25 cellular contexts compared by ENCODE assay signal in genomic region chr9:92894711-92895362, GRCh38. TPM values are rescaled to one million over a fixed set of nuclear protein-coding genes. Genes with fewer than 3 reads are reported as not detected.
"Had no signal": no experiment of that assay in that cellular context is flagged by ENCODE, and none has a peak within 500 bp of the region (broad histone marks: within the 10 kb centered on the region; RNA-seq: fewer than 3 reads in every experiment).

No MANE protein-coding gene starts in this region.

- H3K9me3 ChIP-seq: heart right ventricle, left ventricle myocardium inferior, neutrophil, ovary, right atrium auricular region, tibial nerve, uterus had no signal

- H3K27ac Mint-ChIP-seq: nephron; progenitor cell of endocrine pancreas; stimulated activated effector memory CD8-positive, alpha-beta T cell treated with anti-CD3 and anti-CD28 coated beads, Interleukin-12 subunit alpha, Interleukin-12 subunit beta, amount 100 ng/mL, for 72 hours; stimulated activated naive CD8-positive, alpha-beta T cell treated with anti-CD3 and anti-CD28 coated beads, Interleukin-15, amount 100 ng/mL, for 72 hours; type B pancreatic cell had no signal

- H3K4me1 ChIP-seq: heart right ventricle, left ventricle myocardium inferior, right atrium auricular region, tibial nerve, uterus had no signal

- H3K36me3 ChIP-seq: heart right ventricle, left ventricle myocardium inferior, neutrophil, ovary, right atrium auricular region, tibial nerve, uterus had no signal

- DNase-seq: heart right ventricle; left ventricle myocardium inferior; mesendoderm; midbrain; naive thymus-derived CD8-positive, alpha-beta T cell; occipital lobe; ovary; stimulated activated CD4-positive, alpha-beta T cell treated with anti-CD3 and anti-CD28 coated beads, Interleukin-4, amount 100 ng/mL, for 24 hours; stimulated activated naive CD4-positive, alpha-beta T cell; stimulated activated naive CD8-positive, alpha-beta T cell treated with anti-CD3 and anti-CD28 coated beads, Interleukin-15, amount 100 ng/mL, for 72 hours; substantia nigra; uterus had no signal

- H3K27me3 Mint-ChIP-seq: naive thymus-derived CD8-positive, alpha-beta T cell; stimulated activated naive CD8-positive, alpha-beta T cell treated with anti-CD3 and anti-CD28 coated beads, Interleukin-15, amount 100 ng/mL, for 72 hours had no signal

- H3K4me3 Mint-ChIP-seq: naive thymus-derived CD8-positive, alpha-beta T cell; nephron; neural crest cell; stimulated activated effector memory CD8-positive, alpha-beta T cell treated with anti-CD3 and anti-CD28 coated beads, Interleukin-12 subunit alpha, Interleukin-12 subunit beta, amount 100 ng/mL, for 72 hours; stimulated activated naive CD8-positive, alpha-beta T cell treated with anti-CD3 and anti-CD28 coated beads, Interleukin-15, amount 100 ng/mL, for 72 hours; type B pancreatic cell had no signal

- H3K4me3 ChIP-seq: heart right ventricle, hepatocyte, left ventricle myocardium inferior, lung, ovary, right atrium auricular region, skin epidermis, tibial nerve, uterus had no signal

- H3K4me1 Mint-ChIP-seq: nephron, neural crest cell had no signal

- ATAC-seq: heart right ventricle; naive thymus-derived CD8-positive, alpha-beta T cell; sciatic nerve; stimulated activated effector memory CD8-positive, alpha-beta T cell treated with anti-CD3 and anti-CD28 coated beads, Interleukin-12 subunit alpha, Interleukin-12 subunit beta, amount 100 ng/mL, for 72 hours; stimulated activated naive CD8-positive, alpha-beta T cell treated with anti-CD3 and anti-CD28 coated beads, Interleukin-15, amount 100 ng/mL, for 72 hours had no signal

- H3K9me3 Mint-ChIP-seq: stimulated activated effector memory CD8-positive, alpha-beta T cell treated with anti-CD3 and anti-CD28 coated beads, Interleukin-12 subunit alpha, Interleukin-12 subunit beta, amount 100 ng/mL, for 72 hours; stimulated activated naive CD8-positive, alpha-beta T cell treated with anti-CD3 and anti-CD28 coated beads, Interleukin-15, amount 100 ng/mL, for 72 hours; type B pancreatic cell had no signal

- H3K27ac ChIP-seq: heart right ventricle, hepatocyte, left ventricle myocardium inferior, neutrophil, ovary, right atrium auricular region, skin epidermis, tibial nerve, uterus had no signal

- H3K27me3 ChIP-seq: heart right ventricle, hepatocyte, neutrophil, ovary, right atrium auricular region, tibial nerve, uterus had no signal

- H3K36me3 Mint-ChIP-seq: naive thymus-derived CD8-positive, alpha-beta T cell; stimulated activated effector memory CD8-positive, alpha-beta T cell treated with anti-CD3 and anti-CD28 coated beads, Interleukin-12 subunit alpha, Interleukin-12 subunit beta, amount 100 ng/mL, for 72 hours; type B pancreatic cell had no signal

RNA-seq across cellular contexts. Expression of gene FGD3, which starts 52.5 kb away (rescaled TPM):
- total RNA-seq: pulmonary artery endothelial cell had no signal
